16 cellular contexts compared by ENCODE assay signal in the genomic region with DNA sequence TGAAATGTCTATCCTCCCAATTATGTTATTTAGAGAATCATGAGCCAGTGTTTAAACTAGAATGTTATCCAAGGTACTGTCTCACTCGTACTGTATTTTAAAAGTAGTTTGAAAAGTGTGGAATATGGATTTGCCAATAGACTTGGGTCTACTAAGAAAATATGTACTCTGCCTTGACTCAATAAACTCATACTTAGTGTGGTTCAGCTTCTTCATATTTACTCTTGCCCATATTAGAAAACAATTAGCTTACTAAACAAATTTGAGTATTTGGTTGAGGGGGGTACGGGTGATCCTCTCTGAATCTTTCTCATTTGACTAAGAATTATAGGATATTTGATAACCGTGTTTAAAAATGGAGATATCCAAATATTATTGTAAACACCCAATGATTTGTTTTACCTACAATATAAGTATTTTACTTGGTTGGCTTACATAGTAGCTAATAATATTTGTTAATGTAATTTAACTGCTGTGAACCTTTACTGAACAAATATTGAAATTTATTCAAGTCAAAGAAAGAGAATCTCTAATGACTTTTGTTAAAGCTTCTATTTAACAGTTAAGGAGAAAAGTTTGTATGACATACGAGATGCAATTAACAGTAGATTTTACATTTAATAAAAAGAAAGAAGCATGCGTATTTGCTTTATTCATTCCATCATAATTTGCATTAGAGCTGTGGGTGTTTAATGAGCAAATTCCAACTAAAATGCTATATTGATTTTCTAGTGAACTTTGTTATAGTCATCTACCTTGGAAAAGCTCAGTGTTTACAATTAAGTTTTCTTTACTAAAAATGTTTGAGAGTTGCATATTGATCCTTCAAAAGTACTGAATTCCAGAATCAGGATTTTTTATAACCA.
DNase-seq lines count a peak whose midpoint lies in the region; ATAC-seq, FAIRE-seq and TF ChIP-seq lines count a peak whose summit lies in the region.
"Had no signal": no experiment of that assay in that cellular context is flagged by ENCODE, and none has a peak within 500 bp of the region (broad histone marks: within the 10 kb centered on the region; RNA-seq: fewer than 3 reads in every experiment).

No MANE protein-coding gene starts in this region.

- H3K27ac ChIP-seq in esophagus squamous epithelium (no peak overlapping the region), psoas muscle (no peak overlapping the region)
- H3K27ac ChIP-seq: C4-2B had no signal

- DNase-seq in NCI-H526 treated with DMSO at 0.1 percent for 48 hours (lab: John Stamatoyannopoulos, UW) (peak; percentile 24), NCI-H526 (lab: John Stamatoyannopoulos, UW) (no peak), NCI-H1930 (lab: John Stamatoyannopoulos, UW) (peak; percentile 35 to 58), frontal cortex (ENCODE audit: low spot score in 2 of 2) (no peak), NCI-H2196 (lab: John Stamatoyannopoulos, UW; ENCODE audit: unreplicated experiment) (no peak), esophagus squamous epithelium (lab: John Stamatoyannopoulos, UW) (no peak), psoas muscle (no peak)
- DNase-seq: BE2C; CD4-positive, alpha-beta memory T cell; DND-41; GDM1; GOT3; H9 had no signal

- H3K27me3 ChIP-seq in esophagus squamous epithelium (no peaks in the 10 kb centered on the region), psoas muscle (ENCODE audit: insufficient read depth in 3 of 3, low read length in 2 of 3) (no peaks in the 10 kb centered on the region)
- H3K27me3 ChIP-seq: BE2C had no signal

- H3K4me3 ChIP-seq in esophagus squamous epithelium (no peak overlapping the region), psoas muscle (no peak overlapping the region)

- ATAC-seq in psoas muscle: no peak

- H3K36me3 ChIP-seq in esophagus squamous epithelium: no peaks in the 10 kb centered on the region
- no peaks in the 10 kb centered on the region for H3K36me3 ChIP-seq in psoas muscle (ENCODE audit: insufficient read depth in 1 of 2, low read depth in 1 of 2)
- H3K36me3 ChIP-seq: BE2C had no signal

- H3K9me3 ChIP-seq in esophagus squamous epithelium (no peaks in the 10 kb centered on the region), psoas muscle (no peaks in the 10 kb centered on the region)
- H3K9me3 ChIP-seq: BE2C had no signal

- 84 to 87% methylated on average over 5 of the region's 5 CpGs for whole genome bisulfite sequencing in esophagus squamous epithelium, 2 donors
- WGBS in psoas muscle, 3 donors: 91 to 96% (median 91%) methylated on average over 5 of the region's 5 CpGs

- TF ChIP-seq CTCF in esophagus squamous epithelium (IDR thresholded peaks at IDR 0.05): no peak
- TF ChIP-seq CTCF in psoas muscle (IDR thresholded peaks at IDR 0.05): no peak

- intact Hi-C loops in esophagus squamous epithelium (cut with DNase I): no loop called here
- intact Hi-C loops in psoas muscle (cut with DNase I): no loop called here

- FAIRE-seq in frontal cortex (lab: Jason Lieb, UNC): peak; percentile 19
- FAIRE-seq: GM12892, GM19239 had no signal

- H3K4me1 ChIP-seq in esophagus squamous epithelium: no peaks in the 10 kb centered on the region
- H3K4me1 ChIP-seq in psoas muscle: no peaks in the 10 kb centered on the region
- H3K4me1 ChIP-seq: BE2C had no signal

- no peak for TF ChIP-seq POLR2A in esophagus squamous epithelium (IDR thresholded peaks at IDR 0.05)

Comparison
In these comparisons a context has a peak if more than half of its experiments do, and no peak if none do; other contexts are left out.
1. DNase-seq: peak in NCI-H526 treated with DMSO at 0.1 percent for 48 hours (single experiment) and NCI-H1930 (2 of 2); none in NCI-H526 (0 of 2), frontal cortex (0 of 2), NCI-H2196 (single experiment), esophagus squamous epithelium (single experiment) and psoas muscle (0 of 2).